Comparison of ENCODE assay signal across 1 cellular context in the genomic region with DNA sequence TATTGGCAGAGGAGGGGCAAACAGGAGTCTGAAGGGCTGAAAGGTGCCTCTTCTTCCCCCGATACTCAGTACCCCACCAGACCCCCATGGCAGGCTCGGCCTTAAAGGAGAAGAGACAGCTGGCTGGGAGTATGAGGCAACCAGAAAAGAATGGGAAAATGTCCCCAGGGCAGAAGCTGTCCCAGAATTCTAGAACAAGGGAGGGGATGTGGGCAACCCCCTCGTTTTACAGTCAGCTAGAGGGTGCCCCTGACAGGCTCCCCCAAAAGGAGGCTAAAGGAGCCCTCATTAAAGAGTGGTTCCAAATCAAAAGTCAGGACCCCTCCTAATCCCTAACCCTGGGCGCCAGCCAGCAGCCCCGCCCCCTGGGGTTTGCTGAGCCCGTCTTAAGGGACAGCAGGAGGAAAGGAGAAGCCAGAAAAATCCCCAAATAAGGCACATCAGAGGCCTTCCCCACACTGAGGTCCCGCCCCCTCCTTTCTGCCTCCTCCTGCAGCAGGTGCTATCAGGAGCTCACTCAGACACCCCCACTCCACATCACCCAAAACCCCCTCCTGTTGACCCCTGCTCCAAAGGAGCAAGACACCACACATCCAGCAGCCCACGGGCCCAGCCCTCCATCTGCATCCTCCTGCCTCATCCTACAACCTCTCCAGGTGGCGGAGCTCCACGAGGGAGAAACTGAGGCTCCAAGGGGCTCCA.
TF ChIP-seq lines count a peak whose summit lies in the region.

No MANE protein-coding gene starts in this region.

TF ChIP-seq in HEK293, 187 proteins besides CTCF, POLR2A, EP300 and RAD21:
- TF ChIP-seq ZFHX2 (tag by site-specific recombination; conservative IDR thresholded peaks at IDR 0.05) (peak; percentile 58), ZNF692 (tag by site-specific recombination; IDR thresholded peaks at IDR 0.05) (peak; percentile 26; the same call in 1 of the 2 replicates), EGR2 (tag by site-specific recombination; IDR thresholded peaks at IDR 0.05; ENCODE audit: low read depth) (peak; percentile 80; the same call in 1 of the 2 replicates), GLIS1 (tag by site-specific recombination; IDR thresholded peaks at IDR 0.05) (peak; percentile 38)
TF ChIP-seq in HEK293: peak in this region for 4; not testable (repeated sequence) for 183.
